14 cellular contexts compared by ENCODE assay signal in genomic region chr16:17261197-17261858, GRCh38.
DNase-seq lines count a peak whose midpoint lies in the region; ATAC-seq and FAIRE-seq lines count a peak whose summit lies in the region.
"Had no signal": no experiment of that assay in that cellular context is flagged by ENCODE, and none has a peak within 500 bp of the region (broad histone marks: within the 10 kb centered on the region; RNA-seq: fewer than 3 reads in every experiment).

No MANE protein-coding gene starts in this region.

- FAIRE-seq in urothelium cell line (lab: Jason Lieb, UNC) = no peak

- H3K9me3 Mint-ChIP-seq in activated CD8-positive, alpha-beta memory T cell treated with anti-CD3 and anti-CD28 coated beads, Interleukin-2, amount 10 ng/mL, durations not matched to agents 7 days and 5 days (ENCODE audit: low read depth) = no peaks in the 10 kb centered on the region
- H3K9me3 Mint-ChIP-seq in activated T-helper 17 cell treated with anti-CD3 and anti-CD28 coated beads, Interleukin-2, amount 50 U/mL, for 72 hours = no peaks in the 10 kb centered on the region
- no peaks in the 10 kb centered on the region for H3K9me3 Mint-ChIP-seq in stimulated activated memory B cell treated with anti-CD40 and anti-IgM and Interleukin-4, amounts not matched to agents 10 μg/mL and 1 μg/mL and 100 μg/mL, for 72 hours

- ATAC-seq in activated CD8-positive, alpha-beta memory T cell treated with anti-CD3 and anti-CD28 coated beads, Interleukin-2, amount 10 ng/mL, durations not matched to agents 7 days and 5 days = peak; percentile 93
- ATAC-seq in GM21529 (IDR thresholded peaks at IDR 0.05; ENCODE audit: unreplicated experiment) = peak; percentile 41
- peak; percentile 59 for ATAC-seq in activated T-helper 17 cell treated with anti-CD3 and anti-CD28 coated beads, Interleukin-2, amount 50 U/mL, for 72 hours (replicated peaks)
- no peak for ATAC-seq in stimulated activated memory B cell treated with anti-CD40 and anti-IgM and Interleukin-4, amounts not matched to agents 10 μg/mL and 1 μg/mL and 100 μg/mL, for 72 hours
- ATAC-seq: gastrocnemius medialis had no signal

- H3K36me3 Mint-ChIP-seq in activated CD8-positive, alpha-beta memory T cell treated with anti-CD3 and anti-CD28 coated beads, Interleukin-2, amount 10 ng/mL, durations not matched to agents 7 days and 5 days = peaks cover 19% of the 10 kb centered on the region
- peaks cover 23% of the 10 kb centered on the region for H3K36me3 Mint-ChIP-seq in activated T-helper 17 cell treated with anti-CD3 and anti-CD28 coated beads, Interleukin-2, amount 50 U/mL, for 72 hours (ENCODE audit: low read depth)
- peaks cover 21% of the 10 kb centered on the region for H3K36me3 Mint-ChIP-seq in stimulated activated memory B cell treated with anti-CD40 and anti-IgM and Interleukin-4, amounts not matched to agents 10 μg/mL and 1 μg/mL and 100 μg/mL, for 72 hours

- H3K27ac Mint-ChIP-seq in activated CD8-positive, alpha-beta memory T cell treated with anti-CD3 and anti-CD28 coated beads, Interleukin-2, amount 10 ng/mL, durations not matched to agents 7 days and 5 days = peak overlapping the region; percentile 69
- H3K27ac Mint-ChIP-seq in activated T-helper 17 cell treated with anti-CD3 and anti-CD28 coated beads, Interleukin-2, amount 50 U/mL, for 72 hours = no peak overlapping the region
- H3K27ac Mint-ChIP-seq in stimulated activated memory B cell treated with anti-CD40 and anti-IgM and Interleukin-4, amounts not matched to agents 10 μg/mL and 1 μg/mL and 100 μg/mL, for 72 hours = peak overlapping the region; percentile 75

- CTCF ChIA-PET in activated CD8-positive, alpha-beta memory T cell treated with anti-CD3 and anti-CD28 coated beads, Interleukin-2, amount 10 ng/mL, durations not matched to agents 7 days and 5 days (lab: Charles Lee) = interaction anchor here (0.7 to 1.5 kb wide), 5 partner anchors 10 to 155 kb away, joined by 3 to 7 read pairs (median 3); no protein-coding TSS in a partner anchor

- DNase-seq in activated CD8-positive, alpha-beta memory T cell treated with anti-CD3 and anti-CD28 coated beads, Interleukin-2, amount 10 ng/mL, durations not matched to agents 7 days and 5 days = peak; percentile 83
- no peak for DNase-seq in activated CD8-positive, alpha-beta memory T cell treated with anti-CD3 and anti-CD28 coated beads, Interleukin-2, amount 50 U/mL, for 48 hours
- DNase-seq in urothelium cell line (ENCODE audit: low spot score) = no peak
- no peak for DNase-seq in NCI-H748 (lab: John Stamatoyannopoulos, UW; ENCODE audit: unreplicated experiment)
- no peak for DNase-seq in NCI-H2029 (lab: John Stamatoyannopoulos, UW)
- DNase-seq: gastrocnemius medialis; HCEC 1CT; NCI-H146; NCI-H510A; sigmoid colon; stimulated activated naive CD4-positive, alpha-beta T cell treated with Interleukin-2 at 50 U/mL for 16 hours had no signal

- H3K4me3 Mint-ChIP-seq in activated CD8-positive, alpha-beta memory T cell treated with anti-CD3 and anti-CD28 coated beads, Interleukin-2, amount 10 ng/mL, durations not matched to agents 7 days and 5 days = no peak overlapping the region
- H3K4me3 Mint-ChIP-seq in activated T-helper 17 cell treated with anti-CD3 and anti-CD28 coated beads, Interleukin-2, amount 50 U/mL, for 72 hours = no peak overlapping the region
- no peak overlapping the region for H3K4me3 Mint-ChIP-seq in stimulated activated memory B cell treated with anti-CD40 and anti-IgM and Interleukin-4, amounts not matched to agents 10 μg/mL and 1 μg/mL and 100 μg/mL, for 72 hours

- no peaks in the 10 kb centered on the region for H3K27me3 Mint-ChIP-seq in activated CD8-positive, alpha-beta memory T cell treated with anti-CD3 and anti-CD28 coated beads, Interleukin-2, amount 10 ng/mL, durations not matched to agents 7 days and 5 days
- H3K27me3 Mint-ChIP-seq in activated T-helper 17 cell treated with anti-CD3 and anti-CD28 coated beads, Interleukin-2, amount 50 U/mL, for 72 hours = no peaks in the 10 kb centered on the region
- no peaks in the 10 kb centered on the region for H3K27me3 Mint-ChIP-seq in stimulated activated memory B cell treated with anti-CD40 and anti-IgM and Interleukin-4, amounts not matched to agents 10 μg/mL and 1 μg/mL and 100 μg/mL, for 72 hours

- H3K4me1 Mint-ChIP-seq in activated CD8-positive, alpha-beta memory T cell treated with anti-CD3 and anti-CD28 coated beads, Interleukin-2, amount 10 ng/mL, durations not matched to agents 7 days and 5 days = peaks cover 42% of the 10 kb centered on the region
- H3K4me1 Mint-ChIP-seq in activated T-helper 17 cell treated with anti-CD3 and anti-CD28 coated beads, Interleukin-2, amount 50 U/mL, for 72 hours = peaks cover 13% of the 10 kb centered on the region
- peaks cover 46% of the 10 kb centered on the region for H3K4me1 Mint-ChIP-seq in stimulated activated memory B cell treated with anti-CD40 and anti-IgM and Interleukin-4, amounts not matched to agents 10 μg/mL and 1 μg/mL and 100 μg/mL, for 72 hours
